ENCODE assay signal across 19 cellular contexts in the genomic region with DNA sequence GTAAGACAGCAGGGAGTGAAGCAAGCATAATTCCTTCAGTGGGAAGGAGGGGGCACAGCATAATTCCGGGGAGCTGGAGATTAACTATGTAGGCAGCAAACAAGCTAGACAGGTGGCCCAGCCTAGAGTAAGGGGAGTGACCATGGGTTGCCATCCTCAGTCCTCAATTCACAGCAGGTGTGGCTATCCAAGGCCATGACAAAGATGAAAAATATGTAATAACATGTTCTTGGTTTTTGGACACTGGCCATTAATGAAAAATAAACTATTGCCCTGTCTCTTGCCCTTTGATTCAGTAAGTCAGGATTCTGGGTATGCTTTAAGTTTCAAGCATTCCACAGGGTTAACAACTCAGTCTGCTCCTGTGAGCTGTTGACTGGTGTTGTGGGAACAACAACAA.
"Had no signal": no experiment of that assay in that cellular context is flagged by ENCODE, and none has a peak within 500 bp of the region (broad histone marks: within the 10 kb centered on the region; RNA-seq: fewer than 3 reads in every experiment).

No MANE protein-coding gene starts in this region.

- H3K4me1 ChIP-seq: left ventricle myocardium inferior, testis had no signal

- DNase-seq: activated CD4-positive, alpha-beta T cell treated with anti-CD3 and anti-CD28 coated beads for 1 hour; activated CD8-positive, alpha-beta memory T cell treated with anti-CD3 and anti-CD28 coated beads for 24 hours; activated CD8-positive, alpha-beta memory T cell treated with anti-CD3 and anti-CD28 coated beads, Interleukin-2, amount 50 U/mL, for 48 hours; activated effector memory CD4-positive, alpha-beta T cell treated with anti-CD3 and anti-CD28 coated beads, Interleukin-2, amount 50 U/mL, for 16 hours; activated naive CD4-positive, alpha-beta T cell treated with anti-CD3 and anti-CD28 coated beads, Interleukin-2, amount 50 U/mL, for 16 hours; activated T-cell treated with anti-CD3 and anti-CD28 coated beads, Interleukin-2, amount 50 U/mL, for 72 hours; dermis blood vessel endothelial cell; effector memory CD8-positive, alpha-beta T cell; foreskin melanocyte; kidney; left ventricle myocardium inferior; naive B cell; right cardiac atrium; small intestine; stimulated activated CD4-positive, alpha-beta T cell treated with anti-CD3 and anti-CD28 coated beads, Interleukin-4, amount 100 ng/mL, for 24 hours; T-helper 17 cell; testis had no signal

- H3K27me3 ChIP-seq: testis had no signal

- H3K4me3 ChIP-seq: left ventricle myocardium inferior, testis had no signal

- H3K9me3 ChIP-seq: left ventricle myocardium inferior, testis had no signal

- ATAC-seq: activated T-cell treated with anti-CD3 and anti-CD28 coated beads, Interleukin-2, amount 50 U/mL, for 72 hours; effector memory CD8-positive, alpha-beta T cell; right cardiac atrium; stimulated activated effector memory CD8-positive, alpha-beta T cell treated with anti-CD3 and anti-CD28 coated beads, Interleukin-12 subunit alpha, Interleukin-12 subunit beta, amount 100 ng/mL, for 72 hours; T-helper 17 cell had no signal

- H3K27ac ChIP-seq: left ventricle myocardium inferior, testis, VCaP had no signal
